ENCODE assay signal across 9 cellular contexts in the genomic region with DNA sequence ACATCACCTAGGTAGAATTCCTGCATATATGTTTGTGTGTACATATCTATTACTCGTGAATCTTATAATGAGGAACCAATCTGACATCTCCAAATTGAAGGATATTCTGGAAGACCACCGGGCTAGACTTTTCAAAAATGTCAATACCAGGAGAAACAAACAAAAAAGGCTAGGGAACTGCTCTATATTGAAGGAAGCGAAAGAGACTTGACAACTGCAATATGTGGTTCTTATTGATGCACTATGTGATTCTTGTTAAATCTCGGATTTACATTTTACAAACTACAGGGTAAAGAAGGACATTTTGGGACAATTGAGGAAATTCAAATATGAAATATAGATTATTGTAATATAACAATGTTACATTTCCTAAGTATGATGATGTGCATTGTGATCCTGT.
DNase-seq lines count a peak whose midpoint lies in the region; TF ChIP-seq lines count a peak whose summit lies in the region.
"Had no signal": no experiment of that assay in that cellular context is flagged by ENCODE, and none has a peak within 500 bp of the region (broad histone marks: within the 10 kb centered on the region; RNA-seq: fewer than 3 reads in every experiment).

No MANE protein-coding gene starts in this region.

- H2AFZ ChIP-seq in MM.1S (ENCODE audit: low read length) (peak overlapping the region; percentile 73; the same call in 1 of the 2 replicates), neuronal stem cell (ENCODE audit: low read length) (peak overlapping the region; percentile 99)

- no peak overlapping the region for H3K27ac ChIP-seq in MM.1S (ENCODE audit: low read length)
- peak overlapping the region; percentile 79 to 99 (median 95) for H3K27ac ChIP-seq in dorsolateral prefrontal cortex
- H3K27ac ChIP-seq in neuronal stem cell (replicated peaks; ENCODE audit: low read length): no peak overlapping the region

- no peak for TF ChIP-seq CTCF in BE2C (IDR thresholded peaks at IDR 0.05; ENCODE audit: low read depth, low read length)
- TF ChIP-seq CTCF in MM.1S (IDR thresholded peaks at IDR 0.05; ENCODE audit: low read length): no peak
- no peak for TF ChIP-seq CTCF in dorsolateral prefrontal cortex (IDR thresholded peaks at IDR 0.05 in 54 of 56, conservative IDR thresholded peaks at IDR 0.05 in 2 of 56; ENCODE audit: low read depth in 1 of 56, partially characterized antibody in 56 of 56)

- H3K9ac ChIP-seq in MM.1S (ENCODE audit: low read length) (no peak overlapping the region), neuronal stem cell (ENCODE audit: low read depth, low read length, poor library complexity) (no peak overlapping the region)

- DNase-seq in BE2C (no peak), MM.1S (no peak), dorsolateral prefrontal cortex (no peak), neuronal stem cell (ENCODE audit: low spot score) (no peak), NCI-H2227 (lab: John Stamatoyannopoulos, UW; ENCODE audit: unreplicated experiment) (no peak), NCI-H524 treated with DMSO at 0.1 percent for 48 hours (lab: John Stamatoyannopoulos, UW) (no peak), NCI-H748 (lab: John Stamatoyannopoulos, UW; ENCODE audit: unreplicated experiment) (no peak), HuH-7.5 (ENCODE audit: low spot score) (no peak)

- H2AK5ac ChIP-seq in neuronal stem cell (ENCODE audit: low read depth, low read length): no peak overlapping the region

- H3K79me2 ChIP-seq in MM.1S (ENCODE audit: low read length): no peaks in the 10 kb centered on the region

- no peaks in the 10 kb centered on the region for H4K20me1 ChIP-seq in MM.1S (ENCODE audit: insufficient read depth, low read length)

- H3K4me1 ChIP-seq in BE2C (peaks cover 3% of the 10 kb centered on the region; the same call in 1 of the 2 replicates), MM.1S (ENCODE audit: low read length) (0 out of 2 replicates have a peak, but pooled peaks cover 3% of the 10 kb centered on the region), neuronal stem cell (ENCODE audit: control insufficient read depth in 2 of 2, insufficient read depth in 1 of 2, low read depth in 1 of 2, low read length in 2 of 2) (peaks cover 3 to 7% of the 10 kb centered on the region in 2 donors)
- H3K4me1 ChIP-seq: pancreas had no signal

- H3K4me3 ChIP-seq in BE2C (ENCODE audit: low read depth, low read length): peak overlapping the region; percentile 95
- no peak overlapping the region for H3K4me3 ChIP-seq in MM.1S (ENCODE audit: low read length)
- H3K4me3 ChIP-seq in dorsolateral prefrontal cortex: peak overlapping the region; percentile 55 to 99 (median 92)
- H3K4me3 ChIP-seq in neuronal stem cell (ENCODE audit: low read length in 2 of 2): peak overlapping the region in 1 of 2 donors; percentile 72

- H3K36me3 ChIP-seq in BE2C (no peaks in the 10 kb centered on the region), MM.1S (replicated peaks; ENCODE audit: insufficient read depth, low read length) (no peaks in the 10 kb centered on the region), neuronal stem cell (replicated peaks in 1 of 2; ENCODE audit: control insufficient read depth in 2 of 2, insufficient read depth in 2 of 2, low read length in 2 of 2) (no peaks in the 10 kb centered on the region)
- H3K36me3 ChIP-seq: pancreas had no signal

- no peak overlapping the region for H2BK5ac ChIP-seq in neuronal stem cell (ENCODE audit: low read length)

- no peak overlapping the region for H3K18ac ChIP-seq in neuronal stem cell (ENCODE audit: low read length)

- H3K4me2 ChIP-seq in MM.1S (ENCODE audit: low read depth, low read length): peak overlapping the region; percentile 73
- no peak overlapping the region for H3K4me2 ChIP-seq in neuronal stem cell (ENCODE audit: insufficient read depth, low read length, poor library complexity, severe bottlenecking)

- H2BK12ac ChIP-seq in neuronal stem cell (ENCODE audit: low read length): no peak overlapping the region

- H3K14ac ChIP-seq in neuronal stem cell (ENCODE audit: low read length): no peak overlapping the region

- H3K4ac ChIP-seq in neuronal stem cell (ENCODE audit: low read length): no peak overlapping the region

- no peak overlapping the region for H2BK120ac ChIP-seq in neuronal stem cell (ENCODE audit: low read depth, low read length)

- H2BK15ac ChIP-seq in neuronal stem cell (ENCODE audit: low read length): no peak overlapping the region

- H3K9me2 ChIP-seq in MM.1S (replicated peaks; ENCODE audit: insufficient read depth, low read length): no peaks in the 10 kb centered on the region

- H4K8ac ChIP-seq in neuronal stem cell (ENCODE audit: low read depth, low read length): no peak overlapping the region

- H3K27me3 ChIP-seq in BE2C: no peaks in the 10 kb centered on the region
- H3K27me3 ChIP-seq in MM.1S (replicated peaks; ENCODE audit: insufficient read depth, low read length): no peaks in the 10 kb centered on the region
- no peaks in the 10 kb centered on the region for H3K27me3 ChIP-seq in dorsolateral prefrontal cortex
- no peaks in the 10 kb centered on the region for H3K27me3 ChIP-seq in neuronal stem cell (ENCODE audit: control insufficient read depth in 3 of 3, insufficient read depth in 3 of 3, low read depth in 1 of 3, low read length in 3 of 3)
- H3K27me3 ChIP-seq: pancreas had no signal

- H4K91ac ChIP-seq in neuronal stem cell (ENCODE audit: low read depth, low read length, poor library complexity): no peak overlapping the region

- WGBS in neuronal stem cell (ENCODE audit: extremely low coverage in 2 of 2, insufficient read length in 2 of 2, insufficient replicate concordance in 1 of 2), 2 donors: no CpG with 5 or more reads among the region's 4 CpGs

- H3F3A ChIP-seq in MM.1S (ENCODE audit: insufficient read depth, low read length): no peaks in the 10 kb centered on the region

- intact Hi-C loops in dorsolateral prefrontal cortex (cut with DNase I): loop anchor here (1.0 to 10.0 kb wide), 10 partner anchors 29 to 1245 kb away; partner anchors contain the start of gene BBX (in 1 of the 2)

- H3K23ac ChIP-seq in neuronal stem cell (ENCODE audit: low read depth, low read length, poor library complexity): no peak overlapping the region

- H3K9me3 ChIP-seq in BE2C (no peaks in the 10 kb centered on the region), MM.1S (replicated peaks; ENCODE audit: insufficient read depth, low read length) (no peaks in the 10 kb centered on the region), neuronal stem cell (replicated peaks in 1 of 2; ENCODE audit: control insufficient read depth in 2 of 2, insufficient read depth in 1 of 2, low read depth in 1 of 2, low read length in 2 of 2) (no peaks in the 10 kb centered on the region)
- H3K9me3 ChIP-seq: pancreas had no signal

- no peaks in the 10 kb centered on the region for H3K79me1 ChIP-seq in neuronal stem cell (ENCODE audit: low read depth, low read length)

Comparison
In these comparisons a context has a peak if more than half of its experiments do, and no peak if none do; other contexts are left out.
1. H3K27ac ChIP-seq: peak in dorsolateral prefrontal cortex (59 of 59); none in MM.1S (single experiment) and neuronal stem cell (single experiment).